ENCODE assay signal across 2 cellular contexts in genomic region chr2:39623916-39624315, GRCh38.
TF ChIP-seq lines count a peak whose summit lies in the region.

No MANE protein-coding gene starts in this region.

TF ChIP-seq in H1, 55 proteins besides CTCF, POLR2A, EP300 and RAD21:
- no peak for TF ChIP-seq CREB1 (IDR thresholded peaks at IDR 0.05)
- TF ChIP-seq POU5F1 (IDR thresholded peaks at IDR 0.05; ENCODE audit: low read depth, low read length), result no peak
- TF ChIP-seq USF2 (IDR thresholded peaks at IDR 0.05; ENCODE audit: low read length), result no peak
- TF ChIP-seq CTBP2 (IDR thresholded peaks at IDR 0.05; ENCODE audit: borderline replicate concordance, insufficient read depth, insufficient read length, low read length), result no peak
- TF ChIP-seq E2F6 (IDR thresholded peaks at IDR 0.05), result no peak
- TF ChIP-seq SRF (IDR thresholded peaks at IDR 0.05; ENCODE audit: low read depth, low read length), result no peak
- no peak for TF ChIP-seq KDM5A (IDR thresholded peaks at IDR 0.05; ENCODE audit: low read length)
- TF ChIP-seq KDM1A (IDR thresholded peaks at IDR 0.05; ENCODE audit: borderline replicate concordance, low read length), result no peak
- no peak for TF ChIP-seq SP1 (IDR thresholded peaks at IDR 0.05; ENCODE audit: low read depth, low read length)
- TF ChIP-seq CHD2 (IDR thresholded peaks at IDR 0.05; ENCODE audit: low read length), result no peak
- no peak for TF ChIP-seq CEBPB (IDR thresholded peaks at IDR 0.05; ENCODE audit: low read depth, low read length)
- TF ChIP-seq TAF1 (IDR thresholded peaks at IDR 0.05; ENCODE audit: low read depth, low read length), result no peak

TF ChIP-seq in WTC11, 78 proteins besides CTCF, POLR2A, EP300 and RAD21:
- TF ChIP-seq FOXK1 (CRISPR knock-in tag; IDR thresholded peaks at IDR 0.05), result no peak
- no peak for TF ChIP-seq TEAD1 (CRISPR knock-in tag; IDR thresholded peaks at IDR 0.05)
- no peak for TF ChIP-seq NR3C1 (CRISPR knock-in tag; conservative IDR thresholded peaks at IDR 0.05; ENCODE audit: low read depth)
- no peak for TF ChIP-seq ZNF121 (CRISPR knock-in tag; IDR thresholded peaks at IDR 0.05)
- TF ChIP-seq ZNF263 (CRISPR knock-in tag; IDR thresholded peaks at IDR 0.05; ENCODE audit: low read depth), result no peak
- TF ChIP-seq GABPB1 (CRISPR knock-in tag; IDR thresholded peaks at IDR 0.05), result no peak
- no peak for TF ChIP-seq E2F1 (CRISPR knock-in tag; IDR thresholded peaks at IDR 0.05)
TF ChIP-seq in WTC11: peak in this region for 0.
